Comparison of ENCODE assay signal across 27 cellular contexts in genomic region chr3:59981377-59981776, GRCh38.
DNase-seq lines count a peak whose midpoint lies in the region; ATAC-seq and TF ChIP-seq lines count a peak whose summit lies in the region.
"Had no signal": no experiment of that assay in that cellular context is flagged by ENCODE, and none has a peak within 500 bp of the region (broad histone marks: within the 10 kb centered on the region; RNA-seq: fewer than 3 reads in every experiment).

No MANE protein-coding gene starts in this region.

- H3K27me3 Mint-ChIP-seq in stimulated activated naive CD8-positive, alpha-beta T cell treated with anti-CD3 and anti-CD28 coated beads, Interleukin-15, Interleukin-2, amounts not matched to agents 100 ng/mL and 50 ng/mL, for 24 hours: no peaks in the 10 kb centered on the region
- H3K27me3 Mint-ChIP-seq in activated T-helper 17 cell treated with anti-CD3 and anti-CD28 coated beads, Interleukin-2, amount 50 U/mL, for 72 hours: no peaks in the 10 kb centered on the region
- H3K27me3 Mint-ChIP-seq: activated naive CD8-positive, alpha-beta T cell treated with anti-CD3 and anti-CD28 coated beads, Interleukin-2, amount 10 ng/mL, durations not matched to agents 7 days and 5 days had no signal

- no peak for TF ChIP-seq POLR2A in lower leg skin (IDR thresholded peaks at IDR 0.05)

- ATAC-seq in stimulated activated naive CD8-positive, alpha-beta T cell treated with anti-CD3 and anti-CD28 coated beads, Interleukin-15, Interleukin-2, amounts not matched to agents 100 U/mL and 50 U/mL, for 24 hours: no peak
- no peak for ATAC-seq in activated T-helper 17 cell treated with anti-CD3 and anti-CD28 coated beads, Interleukin-2, amount 50 U/mL, for 72 hours (replicated peaks)
- ATAC-seq in stimulated activated effector memory CD8-positive, alpha-beta T cell treated with anti-CD3 and anti-CD28 coated beads, Interleukin-12 subunit alpha, Interleukin-12 subunit beta, amount 100 ng/mL, for 72 hours: no peak
- ATAC-seq: foreskin keratinocyte, heart right ventricle, lower lobe of right lung, upper lobe of right lung had no signal

- peak overlapping the region; percentile 37 for H3K27ac Mint-ChIP-seq in stimulated activated naive CD8-positive, alpha-beta T cell treated with anti-CD3 and anti-CD28 coated beads, Interleukin-15, Interleukin-2, amounts not matched to agents 100 ng/mL and 50 ng/mL, for 24 hours
- H3K27ac Mint-ChIP-seq in activated T-helper 17 cell treated with anti-CD3 and anti-CD28 coated beads, Interleukin-2, amount 50 U/mL, for 72 hours: peak overlapping the region; percentile 26
- peak overlapping the region; percentile 21 for H3K27ac Mint-ChIP-seq in stimulated activated effector memory CD8-positive, alpha-beta T cell treated with anti-CD3 and anti-CD28 coated beads, Interleukin-12 subunit alpha, Interleukin-12 subunit beta, amount 100 ng/mL, for 72 hours
- H3K27ac Mint-ChIP-seq: activated naive CD8-positive, alpha-beta T cell treated with anti-CD3 and anti-CD28 coated beads, Interleukin-2, amount 10 ng/mL, durations not matched to agents 7 days and 5 days had no signal

- DNase-seq in activated CD4-positive, alpha-beta T cell treated with anti-CD3 and anti-CD28 coated beads, Interleukin-2, amount 50 U/mL, for 1 hour: peak; percentile 2
- no peak for DNase-seq in activated CD4-positive, alpha-beta T cell treated with anti-CD3 and anti-CD28 coated beads for 4 hours
- DNase-seq in stimulated activated naive CD8-positive, alpha-beta T cell treated with anti-CD3 and anti-CD28 coated beads, Interleukin-15, Interleukin-2, amounts not matched to agents 100 U/mL and 50 U/mL, for 24 hours: no peak
- DNase-seq in stimulated activated effector memory CD8-positive, alpha-beta T cell treated with anti-CD3 and anti-CD28 coated beads, Interleukin-12 subunit alpha, Interleukin-12 subunit beta, amount 100 ng/mL, for 72 hours (ENCODE audit: low spot score in 2 of 2): no peak
- DNase-seq in NCI-H2227 (lab: John Stamatoyannopoulos, UW; ENCODE audit: unreplicated experiment): no peak
- no peak for DNase-seq in lower leg skin (ENCODE audit: low spot score in 2 of 2)
- DNase-seq: activated CD8-positive, alpha-beta memory T cell treated with anti-CD3 and anti-CD28 coated beads, Interleukin-2, amount 50 U/mL, for 4 hours; activated naive CD8-positive, alpha-beta T cell treated with anti-CD3 and anti-CD28 coated beads, Interleukin-2, amount 10 ng/mL, durations not matched to agents 7 days and 5 days; BE2C; cortex of kidney; foreskin keratinocyte; heart right ventricle; IMR-90; kidney glomerular epithelial cell; lower lobe of right lung; NCI-H1092 treated with DMSO at 0.1 percent for 48 hours; NCI-H2029 treated with DMSO at 0.1 percent for 48 hours; NCI-H226; ovary; retina; SJCRH30; substantia nigra; upper lobe of right lung had no signal

- H3K4me3 Mint-ChIP-seq in stimulated activated naive CD8-positive, alpha-beta T cell treated with anti-CD3 and anti-CD28 coated beads, Interleukin-15, Interleukin-2, amounts not matched to agents 100 ng/mL and 50 ng/mL, for 24 hours: no peak overlapping the region
- H3K4me3 Mint-ChIP-seq in activated T-helper 17 cell treated with anti-CD3 and anti-CD28 coated beads, Interleukin-2, amount 50 U/mL, for 72 hours: peak overlapping the region; percentile 33
- H3K4me3 Mint-ChIP-seq in stimulated activated effector memory CD8-positive, alpha-beta T cell treated with anti-CD3 and anti-CD28 coated beads, Interleukin-12 subunit alpha, Interleukin-12 subunit beta, amount 100 ng/mL, for 72 hours: no peak overlapping the region
- H3K4me3 Mint-ChIP-seq: activated naive CD8-positive, alpha-beta T cell treated with anti-CD3 and anti-CD28 coated beads, Interleukin-2, amount 10 ng/mL, durations not matched to agents 7 days and 5 days had no signal

- no peak for TF ChIP-seq CTCF in lower leg skin (IDR thresholded peaks at IDR 0.05)

- peaks cover 13% of the 10 kb centered on the region for H3K9me3 Mint-ChIP-seq in stimulated activated naive CD8-positive, alpha-beta T cell treated with anti-CD3 and anti-CD28 coated beads, Interleukin-15, Interleukin-2, amounts not matched to agents 100 ng/mL and 50 ng/mL, for 24 hours
- no peaks in the 10 kb centered on the region for H3K9me3 Mint-ChIP-seq in activated T-helper 17 cell treated with anti-CD3 and anti-CD28 coated beads, Interleukin-2, amount 50 U/mL, for 72 hours
- H3K9me3 Mint-ChIP-seq in stimulated activated effector memory CD8-positive, alpha-beta T cell treated with anti-CD3 and anti-CD28 coated beads, Interleukin-12 subunit alpha, Interleukin-12 subunit beta, amount 100 ng/mL, for 72 hours: no peaks in the 10 kb centered on the region

- intact Hi-C loops in lower leg skin (cut with DNase I; ENCODE audit: low total_unique reads): no loop called here

- H3K4me3 ChIP-seq in lower leg skin (ENCODE audit: low read depth, poor library complexity, severe bottlenecking): no peak overlapping the region
- H3K4me3 ChIP-seq: esophagus muscularis mucosa, HAP-1, heart right ventricle, lower lobe of right lung, ovary, SJCRH30, upper lobe of right lung had no signal

- no peaks in the 10 kb centered on the region for H3K36me3 Mint-ChIP-seq in stimulated activated naive CD8-positive, alpha-beta T cell treated with anti-CD3 and anti-CD28 coated beads, Interleukin-15, Interleukin-2, amounts not matched to agents 100 ng/mL and 50 ng/mL, for 24 hours (ENCODE audit: low read depth)
- H3K36me3 Mint-ChIP-seq in activated T-helper 17 cell treated with anti-CD3 and anti-CD28 coated beads, Interleukin-2, amount 50 U/mL, for 72 hours (ENCODE audit: low read depth): no peaks in the 10 kb centered on the region
- no peaks in the 10 kb centered on the region for H3K36me3 Mint-ChIP-seq in stimulated activated effector memory CD8-positive, alpha-beta T cell treated with anti-CD3 and anti-CD28 coated beads, Interleukin-12 subunit alpha, Interleukin-12 subunit beta, amount 100 ng/mL, for 72 hours

- H3K4me1 Mint-ChIP-seq in stimulated activated naive CD8-positive, alpha-beta T cell treated with anti-CD3 and anti-CD28 coated beads, Interleukin-15, Interleukin-2, amounts not matched to agents 100 ng/mL and 50 ng/mL, for 24 hours (ENCODE audit: low read depth): peaks cover 46% of the 10 kb centered on the region
- H3K4me1 Mint-ChIP-seq in activated T-helper 17 cell treated with anti-CD3 and anti-CD28 coated beads, Interleukin-2, amount 50 U/mL, for 72 hours: peaks cover 21% of the 10 kb centered on the region
- H3K4me1 Mint-ChIP-seq in stimulated activated effector memory CD8-positive, alpha-beta T cell treated with anti-CD3 and anti-CD28 coated beads, Interleukin-12 subunit alpha, Interleukin-12 subunit beta, amount 100 ng/mL, for 72 hours: peaks cover 37% of the 10 kb centered on the region

- 86 to 90% methylated on average over 6 of the region's 6 CpGs for WGBS in lower leg skin, 2 donors
